In genomic region chr3:124730129-124730919, GRCh38 we compare ENCODE assay signal across 8 cellular contexts. TPM values are rescaled to one million over a fixed set of nuclear protein-coding genes. Genes with fewer than 3 reads are reported as not detected.
DNase-seq lines count a peak whose midpoint lies in the region; ATAC-seq and TF ChIP-seq lines count a peak whose summit lies in the region.

Gene UMPS (plus strand): TSS chr3:124730452. CDS start chr3:124730472, 20 bp downstream.

- no peak for TF ChIP-seq CTCF in A673 (conservative IDR thresholded peaks at IDR 0.05; ENCODE audit: low read depth, low read length)
- no peak for TF ChIP-seq CTCF in VCaP (conservative IDR thresholded peaks at IDR 0.05)
- TF ChIP-seq CTCF in mammary epithelial cell (conservative IDR thresholded peaks at IDR 0.05 in 1 of 2, IDR thresholded peaks at IDR 0.05 in 1 of 2; ENCODE audit: extremely low read depth in 1 of 2, insufficient read depth in 1 of 2, low read depth in 1 of 2, low read length in 2 of 2): no peak
- TF ChIP-seq CTCF in smooth muscle cell (IDR thresholded peaks at IDR 0.05; ENCODE audit: borderline replicate concordance, insufficient read depth, poor library complexity, severe bottlenecking): no peak

- H2AFZ ChIP-seq in mammary epithelial cell (ENCODE audit: low read depth, low read length) (peak within 1 kb of the TSS; percentile 97), smooth muscle cell (ENCODE audit: low read depth) (peak within 1 kb of the TSS; percentile 88)

- in situ Hi-C loops in mammary epithelial cell (cut with MboI; ENCODE audit: low sequenced_read_pairs in 2 of 2): no loop called here

- H3F3A ChIP-seq in smooth muscle cell (ENCODE audit: low read depth): no peaks in the 10 kb centered on the region

- H3K9me3 ChIP-seq in A673 (ENCODE audit: low read depth, low read length, poor library complexity, severe bottlenecking) (no peaks in the 10 kb centered on the region), mammary epithelial cell (replicated peaks; ENCODE audit: insufficient read depth, low read length) (no peaks in the 10 kb centered on the region), smooth muscle cell (replicated peaks; ENCODE audit: low read depth) (no peaks in the 10 kb centered on the region)

- POLR2A ChIA-PET in A673 (lab: Charles Lee; ENCODE audit: low non-redundant PET): no interaction called here

- peaks cover 31% of the 10 kb centered on the region for H3K4me1 ChIP-seq in A673 (ENCODE audit: insufficient read depth, low read length, poor library complexity, severe bottlenecking)
- H3K4me1 ChIP-seq in mammary epithelial cell (ENCODE audit: insufficient read depth, low read length): peaks cover 23% of the 10 kb centered on the region
- H3K4me1 ChIP-seq in smooth muscle cell (ENCODE audit: low read depth): peaks cover 10% of the 10 kb centered on the region

- H3K79me2 ChIP-seq in mammary epithelial cell (ENCODE audit: insufficient read depth, low read length): peaks cover 48% of the 10 kb centered on the region
- peaks cover 40% of the 10 kb centered on the region for H3K79me2 ChIP-seq in smooth muscle cell (ENCODE audit: low read depth)

- CTCF ChIA-PET in A673 (lab: Charles Lee): interaction anchor here (1.0 kb wide), 1 partner anchor 171 kb away, joined by 3 read pairs; no protein-coding TSS in a partner anchor
- CTCF ChIA-PET in mammary epithelial cell (lab: Charles Lee; ENCODE audit: low non-redundant PET): interaction anchor here (1.0 kb wide), 1 partner anchor 35 kb away, joined by 7 read pairs; no protein-coding TSS in a partner anchor

- H3K27me3 ChIP-seq in A673 (replicated peaks; ENCODE audit: insufficient read depth, low read depth, low read length, poor library complexity): no peaks in the 10 kb centered on the region
- no peaks in the 10 kb centered on the region for H3K27me3 ChIP-seq in mammary epithelial cell (ENCODE audit: insufficient read depth, low read length)
- peaks cover 6% of the 10 kb centered on the region for H3K27me3 ChIP-seq in smooth muscle cell (ENCODE audit: low read depth)

- H3K27ac ChIP-seq in A673 (ENCODE audit: low read depth, low read length, poor library complexity, severe bottlenecking): peak within 1 kb of the TSS; percentile 93
- peak within 1 kb of the TSS; percentile 75 for H3K27ac ChIP-seq in VCaP
- peak within 1 kb of the TSS; percentile 85 for H3K27ac ChIP-seq in mammary epithelial cell (ENCODE audit: insufficient read depth, low read depth, low read length)
- H3K27ac ChIP-seq in smooth muscle cell (ENCODE audit: low read depth): peak within 1 kb of the TSS; percentile 52

- H4K20me1 ChIP-seq in mammary epithelial cell (ENCODE audit: insufficient read depth, low read length): no peaks in the 10 kb centered on the region
- no peaks in the 10 kb centered on the region for H4K20me1 ChIP-seq in smooth muscle cell (ENCODE audit: low read depth)

- dilution Hi-C loops in mammary epithelial cell (cut with HindIII; ENCODE audit: low sequenced_read_pairs): no loop called here

- peak within 1 kb of the TSS; percentile 92 for H3K9ac ChIP-seq in mammary epithelial cell (ENCODE audit: insufficient read depth, low read length)
- peak within 1 kb of the TSS; percentile 88 for H3K9ac ChIP-seq in smooth muscle cell (ENCODE audit: low read depth)

- intact Hi-C loops in A673 (cut with micrococcal nuclease; ENCODE audit: unreplicated experiment): no loop called here
- intact Hi-C loops in mammary epithelial cell (cut with micrococcal nuclease): no loop called here

- 2% methylated on average over 39 of the region's 44 CpGs for WGBS in mammary epithelial cell (ENCODE audit: low coverage, missing lambda C conversion rate)
- 2% methylated on average over 44 of the region's 44 CpGs for WGBS in smooth muscle cell (ENCODE audit: low lambda C conversion rate)

- H3K36me3 ChIP-seq in A673 (ENCODE audit: insufficient read depth, low read length, poor library complexity, severe bottlenecking) (peaks cover 14% of the 10 kb centered on the region), mammary epithelial cell (ENCODE audit: insufficient read depth, low read length) (peaks cover 7% of the 10 kb centered on the region), smooth muscle cell (ENCODE audit: low read depth) (no peaks in the 10 kb centered on the region)

- TSS peak; percentile 51 for BruUV-seq in A673 (replicated peaks; lab: Mats Ljungman, UMichigan)
- BruUV-seq in mammary epithelial cell (replicated peaks; lab: Mats Ljungman, UMichigan): no TSS peak

- H3K4me3 ChIP-seq in A673 (ENCODE audit: low read depth, low read length, poor library complexity, severe bottlenecking) (peak within 1 kb of the TSS; percentile 75), mammary epithelial cell (replicated peaks in 1 of 3; ENCODE audit: insufficient read depth in 1 of 3, low read depth in 2 of 3, low read length in 3 of 3) (peak within 1 kb of the TSS; percentile 65 to 82 (median 79)), smooth muscle cell (peak within 1 kb of the TSS; percentile 98)

- peak; percentile 98 for ATAC-seq in GM18867 (IDR thresholded peaks at IDR 0.05; ENCODE audit: unreplicated experiment)
- peak; percentile 89 for ATAC-seq in HG03097 (IDR thresholded peaks at IDR 0.05; ENCODE audit: low FRiP score, unreplicated experiment)

- DNase-seq in A673 (ENCODE audit: low spot score): peak; percentile 94
- peak; percentile 91 for DNase-seq in NCI-H2171 treated with DMSO at 0.1 percent for 48 hours (lab: John Stamatoyannopoulos, UW)
- peak; percentile 78 for DNase-seq in mammary epithelial cell
- peak; percentile 93 for DNase-seq in iPS-NIHi11 (ENCODE audit: low spot score)
- peak; percentile 58 for DNase-seq in smooth muscle cell (lab: John Stamatoyannopoulos, UW; ENCODE audit: unreplicated experiment)

- H3K4me2 ChIP-seq in mammary epithelial cell (ENCODE audit: insufficient read depth, low read depth, low read length) (peak within 1 kb of the TSS; percentile 85), smooth muscle cell (peak within 1 kb of the TSS; percentile 100)

RNA-seq across cellular contexts. Expression of gene UMPS, which starts in this region (rescaled TPM):
- total RNA-seq in A673 (2021) (100 and 118 TPM in 2 replicates), mammary epithelial cell (10 to 100 TPM; 28.2 to 41.6 TPM), smooth muscle cell (16.9 and 79.2 TPM in 2 replicates)
- polyA plus RNA-seq in mammary epithelial cell (58.2 TPM), smooth muscle cell (22.3 and 26.4 TPM in 2 replicates)
- 22.9 TPM for polyA minus RNA-seq in mammary epithelial cell

Comparison
In these comparisons a context has a peak if more than half of its experiments do, and no peak if none do; other contexts are left out.
1. Peak in every context shown above with its lines: DNase-seq, ATAC-seq, H3K4me3 ChIP-seq and H3K27ac ChIP-seq.